22 cellular contexts compared by ENCODE assay signal in genomic region chr20:46228671-46229070, GRCh38.
"Had no signal": no experiment of that assay in that cellular context is flagged by ENCODE, and none has a peak within 500 bp of the region (broad histone marks: within the 10 kb centered on the region; RNA-seq: fewer than 3 reads in every experiment).

No MANE protein-coding gene starts in this region.

- H3K27me3 ChIP-seq: right atrium auricular region, right lobe of liver had no signal

- DNase-seq: immature natural killer cell; islet precursor cell; left ventricle myocardium inferior; mesendoderm; naive B cell; natural killer cell; occipital lobe; right lobe of liver; stimulated activated CD4-positive, alpha-beta T cell treated with anti-CD3 and anti-CD28 coated beads, Interleukin-1b, Interleukin-23, amount 100 ng/mL, for 48 hours; stimulated activated CD4-positive, alpha-beta T cell treated with anti-CD3 and anti-CD28 coated beads, Interleukin-2, amount 100 ng/mL, for 48 hours; stimulated activated CD4-positive, alpha-beta T cell treated with anti-CD3 and anti-CD28 coated beads, Interleukin-4, amount 100 ng/mL, for 4 hours; stimulated activated CD8-positive, alpha-beta memory T cell treated with anti-CD3 and anti-CD28 coated beads, Interleukin-4, amount 100 ng/mL, for 48 hours; stimulated activated naive CD4-positive, alpha-beta T cell treated with Interleukin-2 at 50 U/mL for 16 hours; stimulated activated naive CD8-positive, alpha-beta T cell treated with anti-CD3 and anti-CD28 coated beads, Interleukin-15, amount 100 ng/mL, for 72 hours; uterus had no signal

- H3K9me3 ChIP-seq: left ventricle myocardium inferior, neutrophil, right atrium auricular region, right lobe of liver, tibial nerve, uterus had no signal

- H3K4me1 ChIP-seq: neural progenitor cell, right atrium auricular region, right lobe of liver, tibial nerve, uterus had no signal

- ATAC-seq: natural killer cell; stimulated activated memory B cell treated with anti-CD40 and anti-IgM and Interleukin-4, amounts not matched to agents 10 μg/mL and 1 μg/mL and 100 μg/mL, for 72 hours; stimulated activated naive CD8-positive, alpha-beta T cell treated with anti-CD3 and anti-CD28 coated beads, Interleukin-15, amount 100 ng/mL, for 72 hours had no signal

- H3K4me3 ChIP-seq: left ventricle myocardium inferior, lung, neural progenitor cell, right atrium auricular region, right lobe of liver, smooth muscle cell, tibial nerve, uterus had no signal

- H2AFZ ChIP-seq: neural progenitor cell had no signal

- H3K36me3 ChIP-seq: left ventricle myocardium inferior, neural progenitor cell, neutrophil, right atrium auricular region, right lobe of liver, tibial nerve, uterus had no signal

- H3K4me2 ChIP-seq: neural progenitor cell, smooth muscle cell had no signal

- H3K27ac ChIP-seq: left ventricle myocardium inferior, neural progenitor cell, neutrophil, right atrium auricular region, right lobe of liver, tibial nerve, uterus had no signal

- H3K9ac ChIP-seq: neural progenitor cell had no signal
